In the genomic region with DNA sequence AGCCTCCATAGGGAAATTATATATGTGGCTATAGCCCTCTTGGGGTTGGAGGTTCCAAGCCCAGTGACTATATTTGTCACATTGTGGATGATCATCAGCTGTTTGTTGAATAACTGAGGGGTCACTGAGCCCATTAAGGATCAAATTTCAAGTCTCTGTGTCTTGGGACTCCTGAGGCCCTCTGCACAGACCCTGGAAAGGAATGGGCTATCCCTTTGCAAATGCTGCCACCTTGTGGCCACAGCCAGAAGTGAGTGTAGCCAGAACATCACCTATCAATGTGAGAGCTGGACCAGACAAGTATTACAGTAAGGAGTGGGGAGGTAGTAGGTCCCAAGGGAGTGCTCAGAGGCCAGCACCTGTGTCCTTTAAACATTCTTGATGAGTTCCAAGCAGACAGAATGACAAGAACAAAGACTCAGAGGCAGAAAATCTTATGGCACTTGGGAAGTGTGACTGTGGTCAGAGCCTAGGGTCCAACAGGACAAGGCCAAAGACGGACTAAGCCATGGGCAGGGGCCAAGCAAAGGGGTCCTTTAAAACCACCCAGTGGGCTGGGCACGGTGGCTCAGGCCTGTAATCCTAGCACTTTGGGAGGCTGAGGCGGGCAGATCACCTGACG, we compare ENCODE assay signal across 8 cellular contexts. TPM values are rescaled to one million over a fixed set of nuclear protein-coding genes. Genes with fewer than 3 reads are reported as not detected.
DNase-seq lines count a peak whose midpoint lies in the region; ATAC-seq and TF ChIP-seq lines count a peak whose summit lies in the region.

No MANE protein-coding gene starts in this region.

- DNase-seq in GM12864 (ENCODE audit: low read depth), result peak; percentile 31
- DNase-seq in NCI-H446 treated with DMSO at 0.1 percent for 48 hours (lab: John Stamatoyannopoulos, UW), result peak; percentile 30
- DNase-seq in activated CD4-positive, alpha-beta T cell treated with anti-CD3 and anti-CD28 coated beads for 24 hours (ENCODE audit: low read depth in 2 of 2), result peak; percentile 69 to 71
- DNase-seq in cerebellum (ENCODE audit: low spot score), result peak; percentile 91
- DNase-seq in left lobe of liver (ENCODE audit: low spot score), result peak; percentile 82
- DNase-seq in stimulated activated CD4-positive, alpha-beta T cell treated with anti-CD3 and anti-CD28 coated beads, TNF-alpha, amount 100 ng/mL, for 1 hour (ENCODE audit: low read depth in 3 of 3, low spot score in 1 of 3), result peak; percentile 50 to 76 (median 62)

- ATAC-seq in HG03066 (IDR thresholded peaks at IDR 0.05; ENCODE audit: low read depth, unreplicated experiment), result peak; percentile 75
- ATAC-seq in left lobe of liver, result peak; percentile 88
- ATAC-seq in GM18519 (IDR thresholded peaks at IDR 0.05; ENCODE audit: low FRiP score, unreplicated experiment), result no peak

- peak; percentile 94 for TF ChIP-seq CTCF in GM12864 (IDR thresholded peaks at IDR 0.05; ENCODE audit: low read depth, low read length, missing control alignments)

- no peak overlapping the region for H3K4me3 ChIP-seq in GM12864 (ENCODE audit: low read depth, low read length)

RNA-seq across cellular contexts. Expression of a gene that starts 8.2 kb away (rescaled TPM):
- 5.7 TPM for total RNA-seq in cerebellum
- total RNA-seq in left lobe of liver, result 25.5 TPM

RNA-seq across cellular contexts. Expression of a gene that starts 14.2 kb away (rescaled TPM):
- total RNA-seq in cerebellum (18.6 TPM), left lobe of liver (13.0 TPM)

RNA-seq across cellular contexts. Expression of a gene that starts 16.6 kb away (rescaled TPM):
- total RNA-seq in cerebellum (57.4 TPM), left lobe of liver (31.4 TPM)

RNA-seq across cellular contexts. Expression of a gene that starts 25.1 kb away (rescaled TPM):
- total RNA-seq in cerebellum (0.45 TPM), left lobe of liver (8.8 TPM)

RNA-seq across cellular contexts. Expression of a gene that starts 33.9 kb away (rescaled TPM):
- 24.3 TPM for total RNA-seq in cerebellum
- 139 TPM for total RNA-seq in left lobe of liver

Comparison
In these comparisons a context has a peak if more than half of its experiments do, and no peak if none do; other contexts are left out.
1. DNase-seq: peak in every context shown above with its lines; median percentile 91 in cerebellum; 82 in left lobe of liver; 70 in activated CD4-positive, alpha-beta T cell treated with anti-CD3 and anti-CD28 coated beads for 24 hours; 62 in stimulated activated CD4-positive, alpha-beta T cell treated with anti-CD3 and anti-CD28 coated beads, TNF-alpha, amount 100 ng/mL, for 1 hour; 31 in GM12864; 30 in NCI-H446 treated with DMSO at 0.1 percent for 48 hours.